14 cellular contexts compared by ENCODE assay signal in the genomic region with DNA sequence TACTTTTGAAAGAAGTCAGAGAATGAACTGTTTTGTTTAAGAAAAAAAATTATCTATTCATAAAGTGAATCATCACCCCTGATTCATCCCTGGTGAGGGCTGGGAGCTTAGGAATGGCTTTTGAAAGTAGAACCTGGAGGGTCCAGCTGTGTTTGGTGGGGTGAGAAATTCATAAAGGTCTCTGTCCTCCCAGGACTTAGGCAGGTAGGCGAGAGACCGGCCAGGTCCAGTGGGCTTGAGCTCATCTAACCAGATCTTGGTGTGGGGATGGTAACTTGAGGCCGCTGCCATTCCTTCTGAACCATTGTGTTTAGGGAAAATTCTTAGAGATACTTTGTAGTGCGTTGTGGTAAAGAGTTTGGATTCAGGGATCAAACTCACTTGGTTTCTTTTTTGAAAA.
DNase-seq lines count a peak whose midpoint lies in the region; ATAC-seq and TF ChIP-seq lines count a peak whose summit lies in the region.
"Had no signal": no experiment of that assay in that cellular context is flagged by ENCODE, and none has a peak within 500 bp of the region (broad histone marks: within the 10 kb centered on the region; RNA-seq: fewer than 3 reads in every experiment).

No MANE protein-coding gene starts in this region.

- H3K9ac ChIP-seq in IMR-90 (ENCODE audit: low read depth, low read length) = no peak overlapping the region

- TF ChIP-seq CTCF in IMR-90 (conservative IDR thresholded peaks at IDR 0.05; ENCODE audit: low read depth, low read length) = no peak
- no peak for TF ChIP-seq CTCF in esophagus muscularis mucosa (IDR thresholded peaks at IDR 0.05)
- TF ChIP-seq CTCF in neural crest cell (conservative IDR thresholded peaks at IDR 0.05) = no peak
- TF ChIP-seq CTCF in heart right ventricle (IDR thresholded peaks at IDR 0.05) = no peak

- no peaks in the 10 kb centered on the region for H3K27me3 Mint-ChIP-seq in neural crest cell (ENCODE audit: low read depth)
- no peaks in the 10 kb centered on the region for H3K27me3 Mint-ChIP-seq in stimulated activated naive CD8-positive, alpha-beta T cell treated with anti-CD3 and anti-CD28 coated beads, Interleukin-15, amount 100 ng/mL, for 72 hours

- no peak overlapping the region for H4K91ac ChIP-seq in IMR-90 (ENCODE audit: insufficient read depth, low read depth, low read length)

- intact Hi-C loops in IMR-90 (cut with micrococcal nuclease) = no loop called here
- intact Hi-C loops in esophagus muscularis mucosa (cut with DNase I) = no loop called here
- intact Hi-C loops in heart right ventricle (cut with DNase I) = no loop called here

- H3K4me3 Mint-ChIP-seq in neural crest cell = no peak overlapping the region
- H3K4me3 Mint-ChIP-seq in stimulated activated naive CD8-positive, alpha-beta T cell treated with anti-CD3 and anti-CD28 coated beads, Interleukin-15, amount 100 ng/mL, for 72 hours = no peak overlapping the region
- H3K4me3 Mint-ChIP-seq: CD14-positive monocyte; CD8-positive, alpha-beta T cell had no signal

- no peak overlapping the region for H4K5ac ChIP-seq in IMR-90 (ENCODE audit: low read depth, low read length)

- no peak overlapping the region for H2BK5ac ChIP-seq in IMR-90 (ENCODE audit: low read depth, low read length, poor library complexity, severe bottlenecking)

- no TSS peak for BruUV-seq in IMR-90 (replicated peaks; lab: Mats Ljungman, UMichigan)

- H2BK15ac ChIP-seq in IMR-90 (ENCODE audit: low read depth, low read length) = no peak overlapping the region

- H3K4me3 ChIP-seq in IMR-90 (ENCODE audit: insufficient read depth, low read depth, low read length) (no peak overlapping the region), esophagus muscularis mucosa (no peak overlapping the region), heart right ventricle (no peak overlapping the region)
- H3K4me3 ChIP-seq: A549, HAP-1 had no signal

- H2BK120ac ChIP-seq in IMR-90 (ENCODE audit: low read depth, low read length) = no peak overlapping the region

- no peak overlapping the region for H3K14ac ChIP-seq in IMR-90 (replicated peaks; ENCODE audit: low read depth, low read length)

- peak overlapping the region; percentile 14 for H3K27ac Mint-ChIP-seq in neural crest cell (ENCODE audit: unreplicated experiment)
- H3K27ac Mint-ChIP-seq in stimulated activated naive CD8-positive, alpha-beta T cell treated with anti-CD3 and anti-CD28 coated beads, Interleukin-15, amount 100 ng/mL, for 72 hours = no peak overlapping the region
- H3K27ac Mint-ChIP-seq: CD14-positive monocyte; CD8-positive, alpha-beta T cell had no signal

- ATAC-seq in IMR-90 (ENCODE audit: low read depth) = peak; percentile 67
- ATAC-seq in stimulated activated naive CD8-positive, alpha-beta T cell treated with anti-CD3 and anti-CD28 coated beads, Interleukin-15, amount 100 ng/mL, for 72 hours = no peak
- ATAC-seq in heart right ventricle = no peak
- no peak for ATAC-seq in HG02798 (IDR thresholded peaks at IDR 0.05; ENCODE audit: poor library complexity, unreplicated experiment)
- ATAC-seq: A549; CD8-positive, alpha-beta T cell; HepG2 had no signal

- H2AK9ac ChIP-seq in IMR-90 (replicated peaks; ENCODE audit: low read depth, low read length, poor library complexity) = no peak overlapping the region

- H3K18ac ChIP-seq in IMR-90 (ENCODE audit: low read depth, low read length) = no peak overlapping the region

- H3K4me1 Mint-ChIP-seq in neural crest cell = no peaks in the 10 kb centered on the region
- no peaks in the 10 kb centered on the region for H3K4me1 Mint-ChIP-seq in stimulated activated naive CD8-positive, alpha-beta T cell treated with anti-CD3 and anti-CD28 coated beads, Interleukin-15, amount 100 ng/mL, for 72 hours
- H3K4me1 Mint-ChIP-seq: CD14-positive monocyte had no signal

- H4K8ac ChIP-seq in IMR-90 (ENCODE audit: low read depth in 2 of 2, low read length in 2 of 2) = peak overlapping the region in 1 of 2 experiments; percentile 30; a peak in 1 of 4 replicates

- CTCF ChIA-PET in IMR-90 (lab: Yijun Ruan, JAX) = interaction anchor here (1.0 to 1.8 kb wide), 2 partner anchors 11 to 15 kb away, joined by 3 to 6 read pairs; no protein-coding TSS in a partner anchor

- POLR2A ChIA-PET in IMR-90 (lab: Charles Lee; ENCODE audit: unreplicated experiment) = no interaction called here

- in situ Hi-C loops in IMR-90 (cut with MboI; ENCODE audit: low sequenced_read_pairs) = no loop called here

- H2AFZ ChIP-seq in IMR-90 (replicated peaks; ENCODE audit: low read length, poor library complexity) = peak overlapping the region; percentile 47

- H3K36me3 ChIP-seq in IMR-90 (ENCODE audit: control insufficient read depth, insufficient read depth, low read length) (peaks cover 2% of the 10 kb centered on the region; the same call in 1 of the 2 replicates), esophagus muscularis mucosa (no peaks in the 10 kb centered on the region), heart right ventricle (peaks cover 0 to 8% (median 0%) of the 10 kb centered on the region in 9 donors)
- H3K36me3 ChIP-seq: HAP-1 had no signal

- H3K4me2 ChIP-seq in IMR-90 (ENCODE audit: low read depth, low read length) = peak overlapping the region; percentile 61
- H3K4me2 ChIP-seq: A549 had no signal

- peaks cover 36% of the 10 kb centered on the region for H3K36me3 Mint-ChIP-seq in neural crest cell (ENCODE audit: low read depth)
- H3K36me3 Mint-ChIP-seq: CD8-positive, alpha-beta T cell had no signal

- WGBS in IMR-90 (ENCODE audit: extremely low coverage in 2 of 2, insufficient read length in 1 of 2), 2 experiments = no CpG with 5 or more reads among the region's 4 CpGs
- 95% methylated on average over 4 of the region's 4 CpGs for WGBS in esophagus muscularis mucosa
- 90 to 94% methylated on average over 4 of the region's 4 CpGs for WGBS in heart right ventricle, 2 donors

- no peaks in the 10 kb centered on the region for H3K27me3 ChIP-seq in IMR-90 (ENCODE audit: control insufficient read depth, insufficient read depth, low read length)
- H3K27me3 ChIP-seq in esophagus muscularis mucosa = no peaks in the 10 kb centered on the region
- no peaks in the 10 kb centered on the region for H3K27me3 ChIP-seq in heart right ventricle

- no peak overlapping the region for H3K23ac ChIP-seq in IMR-90 (ENCODE audit: low read depth, low read length)

- no peaks in the 10 kb centered on the region for H4K20me1 ChIP-seq in IMR-90 (ENCODE audit: insufficient read depth, low read length)

- H3K9me3 ChIP-seq in IMR-90 (ENCODE audit: control insufficient read depth, insufficient read depth, low read length) = no peaks in the 10 kb centered on the region
- peaks cover 0 to 8% (median 0%) of the 10 kb centered on the region in 4 donors for H3K9me3 ChIP-seq in esophagus muscularis mucosa
- H3K9me3 ChIP-seq in heart right ventricle = peaks cover 0 to 6% (median 0%) of the 10 kb centered on the region in 11 donors
- H3K9me3 ChIP-seq: A549, HAP-1 had no signal

- dilution Hi-C loops in IMR-90 (cut with HindIII; ENCODE audit: low sequenced_read_pairs, unreplicated experiment) = no loop called here

- peaks cover 2% of the 10 kb centered on the region for H3K4me1 ChIP-seq in IMR-90 (ENCODE audit: control insufficient read depth, insufficient read depth, low read length)
- H3K4me1 ChIP-seq in esophagus muscularis mucosa = no peaks in the 10 kb centered on the region
- no peaks in the 10 kb centered on the region for H3K4me1 ChIP-seq in heart right ventricle
- H3K4me1 ChIP-seq: A549, HAP-1 had no signal

- H3K4ac ChIP-seq in IMR-90 (ENCODE audit: low read depth, low read length) = no peak overlapping the region

- TF ChIP-seq EP300 in esophagus muscularis mucosa (IDR thresholded peaks at IDR 0.05) = no peak

- no peak for TF ChIP-seq POLR2A in IMR-90 (IDR thresholded peaks at IDR 0.05; ENCODE audit: low read depth, low read length)
- no peak for TF ChIP-seq POLR2A in esophagus muscularis mucosa (IDR thresholded peaks at IDR 0.05; ENCODE audit: low read depth)

- peaks cover 8% of the 10 kb centered on the region for H3K9me3 Mint-ChIP-seq in neural crest cell
- no peaks in the 10 kb centered on the region for H3K9me3 Mint-ChIP-seq in stimulated activated naive CD8-positive, alpha-beta T cell treated with anti-CD3 and anti-CD28 coated beads, Interleukin-15, amount 100 ng/mL, for 72 hours
- H3K9me3 Mint-ChIP-seq: CD8-positive, alpha-beta T cell had no signal

- H3K27ac ChIP-seq in IMR-90 (ENCODE audit: insufficient read depth, low read length) (peak overlapping the region; percentile 37; the same call in 1 of the 2 replicates), esophagus muscularis mucosa (replicated peaks in 1 of 4) (no peak overlapping the region), heart right ventricle (no peak overlapping the region)
- H3K27ac ChIP-seq: A549 had no signal

- peak; percentile 4 for DNase-seq in EL
- peak; percentile 44 for DNase-seq in IMR-90
- DNase-seq in esophagus muscularis mucosa (ENCODE audit: extremely low spot score) = peak; percentile 85
- no peak for DNase-seq in neural crest cell (ENCODE audit: low read depth, low spot score)
- no peak for DNase-seq in stimulated activated naive CD8-positive, alpha-beta T cell treated with anti-CD3 and anti-CD28 coated beads, Interleukin-15, amount 100 ng/mL, for 72 hours
- DNase-seq in heart right ventricle = no peak
- DNase-seq in NCI-H146 treated with DMSO at 0.1 percent for 48 hours (lab: John Stamatoyannopoulos, UW; ENCODE audit: unreplicated experiment) = no peak
- DNase-seq: CD8-positive, alpha-beta T cell; DMS53 had no signal

- no peak overlapping the region for H2AK5ac ChIP-seq in IMR-90 (ENCODE audit: low read depth, low read length)

- H2BK20ac ChIP-seq in IMR-90 (ENCODE audit: low read depth, low read length) = no peak overlapping the region

- TF ChIP-seq RAD21 in IMR-90 (IDR thresholded peaks at IDR 0.05; ENCODE audit: low read length) = no peak

- peaks cover 2% of the 10 kb centered on the region; the same call in 1 of the 2 replicates for H3K9me1 ChIP-seq in IMR-90 (ENCODE audit: insufficient read depth, low read length)

- no peaks in the 10 kb centered on the region for H3K79me1 ChIP-seq in IMR-90 (ENCODE audit: low read depth in 1 of 2, low read length in 2 of 2)

- no peak overlapping the region for H3K56ac ChIP-seq in IMR-90 (ENCODE audit: extremely low read depth, insufficient read depth, low read length)

TF ChIP-seq in IMR-90, 13 proteins besides CTCF, POLR2A, EP300 and RAD21:
- no peak for TF ChIP-seq RFX5 (IDR thresholded peaks at IDR 0.05; ENCODE audit: low read depth, low read length)
- no peak for TF ChIP-seq CEBPB (IDR thresholded peaks at IDR 0.05; ENCODE audit: low read depth, low read length)
- no peak for TF ChIP-seq CHD1 (IDR thresholded peaks at IDR 0.05; ENCODE audit: low read depth, low read length)

Comparison
In these comparisons a context has a peak if more than half of its experiments do, and no peak if none do; other contexts are left out.
1. DNase-seq: peak in EL (single experiment), IMR-90 (single experiment) and esophagus muscularis mucosa (single experiment); none in neural crest cell (single experiment), stimulated activated naive CD8-positive, alpha-beta T cell treated with anti-CD3 and anti-CD28 coated beads, Interleukin-15, amount 100 ng/mL, for 72 hours (0 of 2), heart right ventricle (0 of 2) and NCI-H146 treated with DMSO at 0.1 percent for 48 hours (single experiment).